8 cellular contexts compared by ENCODE assay signal in genomic region chr1:63368131-63368530, GRCh38. TPM values are rescaled to one million over a fixed set of nuclear protein-coding genes. Genes with fewer than 3 reads are reported as not detected.
A peak's percentile ranks its signal among the peaks of the same experiment; 100 is the strongest.
DNase-seq lines count a peak whose midpoint lies in the region; ATAC-seq and TF ChIP-seq lines count a peak whose summit lies in the region.

No MANE protein-coding gene starts in this region.

- H3K27ac ChIP-seq in breast epithelium = peak overlapping the region; percentile 81 to 86

- H3K4me3 ChIP-seq in MG63 (peak overlapping the region; percentile 95), breast epithelium (peak overlapping the region; percentile 58 to 92 (median 77)), mucosa of descending colon (peak overlapping the region; percentile 67)

- ATAC-seq in GM18502 (IDR thresholded peaks at IDR 0.05; ENCODE audit: poor library complexity, unreplicated experiment) (peak; percentile 13), mucosa of descending colon (no peak), HG03045 (IDR thresholded peaks at IDR 0.05; ENCODE audit: unreplicated experiment) (no peak)

- H3K27me3 ChIP-seq in MG63 (no peaks in the 10 kb centered on the region), breast epithelium (no peaks in the 10 kb centered on the region)

- DNase-seq in ACHN = peak; percentile 3
- DNase-seq in MG63 = no peak
- DNase-seq in breast epithelium (ENCODE audit: low spot score in 2 of 2) = no peak
- DNase-seq in mucosa of descending colon = peak in 1 of 3 donors; percentile 3
- no peak for DNase-seq in GM19240 (ENCODE audit: insufficient read length, low spot score)
- DNase-seq in KBM-7 = no peak

- peaks cover 4% of the 10 kb centered on the region; the same call in 1 of the 2 replicates for H3K36me3 ChIP-seq in MG63
- no peaks in the 10 kb centered on the region for H3K36me3 ChIP-seq in breast epithelium
- H3K36me3 ChIP-seq in mucosa of descending colon (ENCODE audit: low read depth) = no peaks in the 10 kb centered on the region

- peaks cover 0 to 4% of the 10 kb centered on the region in 2 donors for H3K4me1 ChIP-seq in breast epithelium
- H3K4me1 ChIP-seq in mucosa of descending colon (ENCODE audit: low read depth) = peaks cover 3% of the 10 kb centered on the region

- in situ Hi-C loops in ACHN (cut with HindIII; ENCODE audit: low pct_ligation_motif_present, low pct_unique_long_range_greater_than_20kb, low sequenced_read_pairs) (no loop called here), KBM-7 (cut with MboI; ENCODE audit: low pct_unique_long_range_greater_than_20kb, low sequenced_read_pairs) (no loop called here)

- no peaks in the 10 kb centered on the region for H3K9me3 ChIP-seq in MG63
- no peaks in the 10 kb centered on the region for H3K9me3 ChIP-seq in breast epithelium
- no peaks in the 10 kb centered on the region for H3K9me3 ChIP-seq in mucosa of descending colon

- no peak for TF ChIP-seq POLR2A in breast epithelium (IDR thresholded peaks at IDR 0.05)

- TF ChIP-seq CTCF in breast epithelium (IDR thresholded peaks at IDR 0.05) = no peak
- no peak for TF ChIP-seq CTCF in mucosa of descending colon (IDR thresholded peaks at IDR 0.05)

- intact Hi-C loops in breast epithelium (cut with DNase I; ENCODE audit: low total_unique reads) (no loop called here), mucosa of descending colon (cut with DNase I, micrococcal nuclease) (no loop called here)

RNA-seq across cellular contexts. Expression of gene ALG6, which starts 0.7 kb away (rescaled TPM):
- 10.4 and 16.3 TPM in 2 replicates for total RNA-seq in MG63 (2014; rRNA removed; shearing (Covaris generic); ENCODE audit: low replicate concordance)
- total RNA-seq in breast epithelium = 10 to 100 TPM in 2 of 3 donors, 1 to 10 TPM in 1; 8.8 to 17.7 (median 14.1) TPM
- 10 to 100 TPM in 2 of 3 donors, 1 to 10 TPM in 1; 9.2 to 14.5 (median 13.7) TPM for total RNA-seq in mucosa of descending colon

RNA-seq across cellular contexts. Expression of gene FOXD3, which starts 45.8 kb away (rescaled TPM):
- 0.30 TPM in 1 of 2 replicates, not detected in the other for total RNA-seq in MG63 (2014; rRNA removed; shearing (Covaris generic); ENCODE audit: low replicate concordance)
- total RNA-seq in breast epithelium = not detected
- 1 to 10 TPM in 1 of 3 donors, under 1 TPM in 2; 0.14 to 5.0 (median 0.55) TPM for total RNA-seq in mucosa of descending colon
